ENCODE assay signal across 26 cellular contexts in genomic region chr19:33445752-33446070, GRCh38.
DNase-seq lines count a peak whose midpoint lies in the region; ATAC-seq and TF ChIP-seq lines count a peak whose summit lies in the region.
"Had no signal": no experiment of that assay in that cellular context is flagged by ENCODE, and none has a peak within 500 bp of the region (broad histone marks: within the 10 kb centered on the region; RNA-seq: fewer than 3 reads in every experiment).

No MANE protein-coding gene starts in this region.

- H3K4me3 Mint-ChIP-seq in T-helper 17 cell = no peak overlapping the region
- no peak overlapping the region for H3K4me3 Mint-ChIP-seq in CD8-positive, alpha-beta memory T cell
- H3K4me3 Mint-ChIP-seq: CD4-positive, CD25-positive, alpha-beta regulatory T cell; IgD-negative memory B cell had no signal

- H3K36me3 ChIP-seq in right atrium auricular region = no peaks in the 10 kb centered on the region
- H3K36me3 ChIP-seq in spleen = peaks cover 0 to 40% (median 0%) of the 10 kb centered on the region in 6 donors
- no peaks in the 10 kb centered on the region for H3K36me3 ChIP-seq in CD8-positive, alpha-beta memory T cell (ENCODE audit: insufficient read depth, low read length)
- H3K36me3 ChIP-seq: BE2C had no signal

- no peaks in the 10 kb centered on the region for H3K27me3 ChIP-seq in right atrium auricular region
- no peaks in the 10 kb centered on the region for H3K27me3 ChIP-seq in spleen (replicated peaks in 1 of 7)
- H3K27me3 ChIP-seq in CD8-positive, alpha-beta memory T cell (ENCODE audit: insufficient read depth, low read length, poor library complexity, severe bottlenecking) = no peaks in the 10 kb centered on the region
- H3K27me3 ChIP-seq: BE2C, SJSA1 had no signal

- peak overlapping the region; percentile 39 for H3K27ac Mint-ChIP-seq in T-helper 17 cell
- no peak overlapping the region for H3K27ac Mint-ChIP-seq in CD8-positive, alpha-beta memory T cell
- H3K27ac Mint-ChIP-seq: CD4-positive, CD25-positive, alpha-beta regulatory T cell; IgD-negative memory B cell had no signal

- H3K9me3 ChIP-seq in right atrium auricular region (no peaks in the 10 kb centered on the region), T-helper 17 cell (ENCODE audit: control insufficient read depth, low read length, poor library complexity, severe bottlenecking) (no peaks in the 10 kb centered on the region), spleen (no peaks in the 10 kb centered on the region)
- no peaks in the 10 kb centered on the region for H3K9me3 ChIP-seq in CD8-positive, alpha-beta memory T cell (ENCODE audit: low read length)
- H3K9me3 ChIP-seq: A549, BE2C, SJSA1 had no signal

- no peaks in the 10 kb centered on the region for H3K9me3 Mint-ChIP-seq in CD8-positive, alpha-beta memory T cell
- H3K9me3 Mint-ChIP-seq: CD4-positive, CD25-positive, alpha-beta regulatory T cell; IgD-negative memory B cell had no signal

- POLR2A ChIA-PET in CD8-positive, alpha-beta memory T cell (lab: Charles Lee) = no interaction called here

- TF ChIP-seq CTCF in right atrium auricular region (IDR thresholded peaks at IDR 0.05) = no peak
- no peak for TF ChIP-seq CTCF in spleen (IDR thresholded peaks at IDR 0.05 in 8 of 11, conservative IDR thresholded peaks at IDR 0.05 in 3 of 11)

- 81 to 93% (median 92%) methylated on average over 7 of the region's 7 CpGs for WGBS in spleen, 5 donors

- H3K27me3 Mint-ChIP-seq in T-helper 17 cell = no peaks in the 10 kb centered on the region
- H3K27me3 Mint-ChIP-seq in CD8-positive, alpha-beta memory T cell = no peaks in the 10 kb centered on the region
- H3K27me3 Mint-ChIP-seq: CD4-positive, CD25-positive, alpha-beta regulatory T cell; IgD-negative memory B cell had no signal

- ATAC-seq in left cardiac atrium (no peak), T-helper 17 cell (no peak), left lobe of liver (peak; percentile 6)
- ATAC-seq: A549, HCT116, Panc1 had no signal

- H3K36me3 Mint-ChIP-seq in T-helper 17 cell (ENCODE audit: low read depth) = no peaks in the 10 kb centered on the region
- H3K36me3 Mint-ChIP-seq in CD8-positive, alpha-beta memory T cell = peaks cover 0 to 18% (median 4%) of the 10 kb centered on the region in 3 donors

- peaks cover 9% of the 10 kb centered on the region for H3K4me1 Mint-ChIP-seq in T-helper 17 cell
- peaks cover 5 to 7% (median 5%) of the 10 kb centered on the region in 3 donors for H3K4me1 Mint-ChIP-seq in CD8-positive, alpha-beta memory T cell
- H3K4me1 Mint-ChIP-seq: CD4-positive, CD25-positive, alpha-beta regulatory T cell; IgD-negative memory B cell had no signal

- no peak overlapping the region for H3K4me3 ChIP-seq in right atrium auricular region
- H3K4me3 ChIP-seq in spleen = no peak overlapping the region
- H3K4me3 ChIP-seq in CD8-positive, alpha-beta memory T cell (ENCODE audit: low read length) = no peak overlapping the region
- H3K4me3 ChIP-seq: A549, SJSA1 had no signal

- H3K4me1 ChIP-seq in right atrium auricular region (no peaks in the 10 kb centered on the region), spleen (peaks cover 0 to 4% (median 0%) of the 10 kb centered on the region in 6 donors)
- no peaks in the 10 kb centered on the region for H3K4me1 ChIP-seq in CD8-positive, alpha-beta memory T cell (ENCODE audit: insufficient read depth, low read length)
- H3K4me1 ChIP-seq: A549, BE2C, SJSA1 had no signal

- DNase-seq in left cardiac atrium = peak; percentile 1
- DNase-seq in right atrium auricular region (ENCODE audit: low spot score) = no peak
- DNase-seq in T-helper 17 cell = no peak
- peak; percentile 43 for DNase-seq in left lobe of liver (ENCODE audit: low spot score)
- DNase-seq in spleen = peak; percentile 41
- DNase-seq in activated T-cell treated with anti-CD3 and anti-CD28 coated beads, Interleukin-2, amount 50 U/mL, for 48 hours = no peak
- DNase-seq in NCI-H128 (lab: John Stamatoyannopoulos, UW; ENCODE audit: unreplicated experiment) = no peak
- no peak for DNase-seq in CD8-positive, alpha-beta memory T cell
- DNase-seq: BE2C; CD4-positive, CD25-positive, alpha-beta regulatory T cell; COR-L47; DMS79 treated with DMSO at 0.1 percent for 48 hours; GOT3; MV-4-11; NCI-H1105 treated with DMSO at 0.1 percent for 48 hours; NCI-H1694; NCI-H2081; NCI-H2171; NCI-H345; NCI-H524; NCI-H774 had no signal

- no peak for TF ChIP-seq POLR2A in spleen (IDR thresholded peaks at IDR 0.05)

- CTCF ChIA-PET in CD8-positive, alpha-beta memory T cell (lab: Charles Lee) = no interaction called here

- H3K27ac ChIP-seq in right atrium auricular region = no peak overlapping the region
- H3K27ac ChIP-seq in spleen = no peak overlapping the region
- H3K27ac ChIP-seq in CD8-positive, alpha-beta memory T cell (ENCODE audit: low read depth, low read length) = no peak overlapping the region
- H3K27ac ChIP-seq: A549, SJSA1 had no signal

- intact Hi-C loops in left cardiac atrium (cut with DNase I) (no loop called here), spleen (cut with DNase I; ENCODE audit: low total_unique reads) (no loop called here)

Comparison
In these comparisons a context has a peak if more than half of its experiments do, and no peak if none do; other contexts are left out.
1. DNase-seq: peak in left cardiac atrium (single experiment), left lobe of liver (single experiment) and spleen (single experiment); none in right atrium auricular region (single experiment), T-helper 17 cell (0 of 3), activated T-cell treated with anti-CD3 and anti-CD28 coated beads, Interleukin-2, amount 50 U/mL, for 48 hours (0 of 2), NCI-H128 (single experiment) and CD8-positive, alpha-beta memory T cell (0 of 5).